Comparison of ENCODE assay signal across 11 cellular contexts in genomic region chr10:72108811-72109618, GRCh38. TPM values are rescaled to one million over a fixed set of nuclear protein-coding genes. Genes with fewer than 3 reads are reported as not detected.
DNase-seq lines count a peak whose midpoint lies in the region; ATAC-seq, FAIRE-seq and TF ChIP-seq lines count a peak whose summit lies in the region.
"Had no signal": no experiment of that assay in that cellular context is flagged by ENCODE, and none has a peak within 500 bp of the region (broad histone marks: within the 10 kb centered on the region; RNA-seq: fewer than 3 reads in every experiment).

No MANE protein-coding gene starts in this region.

- peak; percentile 13 to 60 for ATAC-seq in activated CD4-positive, CD25-positive, alpha-beta regulatory T cell treated with anti-CD3 and anti-CD28 coated beads, Interleukin-2, amount 50 U/mL, for 24 hours
- ATAC-seq: WTC11 had no signal

- WGBS in small intestine, 3 donors = 0 to 23% (median 16%) methylated on average over 1 of the region's 1 CpG

- FAIRE-seq in RCC 7860 (lab: Jason Lieb, UNC) (peak; percentile 76), small intestine (lab: Jason Lieb, UNC) (no peak)

- H3K4me3 Mint-ChIP-seq in glutamatergic neuron (ENCODE audit: unreplicated experiment) = no peak overlapping the region
- H3K4me3 Mint-ChIP-seq: WTC11 had no signal

- H3K27me3 ChIP-seq in small intestine (ENCODE audit: control insufficient read depth in 2 of 2, insufficient read depth in 2 of 2, low read length in 2 of 2) = no peaks in the 10 kb centered on the region

- H3K4me1 ChIP-seq in small intestine (ENCODE audit: control insufficient read depth in 2 of 2, insufficient read depth in 1 of 2, low read depth in 1 of 2, low read length in 1 of 2) = no peaks in the 10 kb centered on the region

- peak overlapping the region; percentile 83 for H3K27ac Mint-ChIP-seq in glutamatergic neuron (ENCODE audit: unreplicated experiment)

- no peak overlapping the region for H3K4me3 ChIP-seq in small intestine (ENCODE audit: low read depth in 1 of 2, low read length in 2 of 2)
- H3K4me3 ChIP-seq: thoracic aorta had no signal

- H3K27ac ChIP-seq in small intestine (ENCODE audit: low read depth in 1 of 2, low read length in 1 of 2) = peak overlapping the region in 1 of 2 donors; percentile 28
- H3K27ac ChIP-seq: KMS-11, thoracic aorta had no signal

- no peaks in the 10 kb centered on the region for H3K27me3 Mint-ChIP-seq in glutamatergic neuron (ENCODE audit: unreplicated experiment)

- no peaks in the 10 kb centered on the region for H3K36me3 ChIP-seq in small intestine (ENCODE audit: control insufficient read depth in 2 of 2, insufficient read depth in 2 of 2, low read length in 2 of 2)
- H3K36me3 ChIP-seq: thoracic aorta had no signal

- H3K36me3 Mint-ChIP-seq in glutamatergic neuron (ENCODE audit: unreplicated experiment) = no peaks in the 10 kb centered on the region
- H3K36me3 Mint-ChIP-seq: WTC11 had no signal

- H3K9me3 Mint-ChIP-seq in glutamatergic neuron (ENCODE audit: unreplicated experiment) = no peaks in the 10 kb centered on the region
- H3K9me3 Mint-ChIP-seq: WTC11 had no signal

- TF ChIP-seq CTCF in glutamatergic neuron (IDR thresholded peaks at IDR 0.05; ENCODE audit: partially characterized antibody, unreplicated experiment) = no peak

- H3K9me3 ChIP-seq in small intestine (ENCODE audit: control insufficient read depth, low read depth) = no peaks in the 10 kb centered on the region
- H3K9me3 ChIP-seq: thoracic aorta had no signal

- DNase-seq in activated CD4-positive, CD25-positive, alpha-beta regulatory T cell treated with anti-CD3 and anti-CD28 coated beads, Interleukin-2, amount 50 U/mL, for 72 hours = no peak
- DNase-seq in RCC 7860 (ENCODE audit: low spot score) = peak; percentile 71
- DNase-seq in glutamatergic neuron = no peak
- peak; percentile 53 for DNase-seq in small intestine
- DNase-seq in stimulated activated CD4-positive, alpha-beta T cell treated with anti-CD3 and anti-CD28 coated beads, Interleukin-2, amount 100 ng/mL, for 48 hours = no peak
- DNase-seq in inferior parietal cortex (ENCODE audit: extremely low spot score) = no peak
- no peak for DNase-seq in AG20443 (ENCODE audit: low spot score)

- peaks cover 29% of the 10 kb centered on the region for H3K4me1 Mint-ChIP-seq in glutamatergic neuron (ENCODE audit: low read depth, unreplicated experiment)
- H3K4me1 Mint-ChIP-seq: WTC11 had no signal

RNA-seq across cellular contexts. Expression of gene SPOCK2, which starts 20.7 kb away (rescaled TPM):
- 362 TPM for total RNA-seq in glutamatergic neuron (ENCODE audit: unreplicated experiment)
- polyA plus RNA-seq in small intestine = 10 to 100 TPM in 1 of 3 donors, 1 to 10 TPM in 2; 1.6 to 24.2 (median 2.2) TPM

Comparison
In these comparisons a context has a peak if more than half of its experiments do, and no peak if none do; other contexts are left out.
1. DNase-seq: peak in RCC 7860 (single experiment) and small intestine (single experiment); none in activated CD4-positive, CD25-positive, alpha-beta regulatory T cell treated with anti-CD3 and anti-CD28 coated beads, Interleukin-2, amount 50 U/mL, for 72 hours (single experiment), glutamatergic neuron (single experiment), stimulated activated CD4-positive, alpha-beta T cell treated with anti-CD3 and anti-CD28 coated beads, Interleukin-2, amount 100 ng/mL, for 48 hours (0 of 2), inferior parietal cortex (single experiment) and AG20443 (single experiment).